In genomic region chr17:18246880-18247612, GRCh38 we compare ENCODE assay signal across 2 cellular contexts.
TF ChIP-seq lines count a peak whose summit lies in the region.

No MANE protein-coding gene starts in this region.

TF ChIP-seq in HEK293T, 16 proteins besides CTCF, POLR2A, EP300 and RAD21:
- TF ChIP-seq CTBP1 (IDR thresholded peaks at IDR 0.05; ENCODE audit: borderline replicate concordance) (no peak), HDGF (IDR thresholded peaks at IDR 0.05; ENCODE audit: borderline replicate concordance) (0 out of 2 replicates have a peak, but pooled peaks have one; percentile 53), FOXM1 (IDR thresholded peaks at IDR 0.05; ENCODE audit: borderline replicate concordance) (no peak)

TF ChIP-seq in endothelial cell of umbilical vein, 7 proteins besides CTCF, POLR2A, EP300 and RAD21:
- no peak for TF ChIP-seq JUN (IDR thresholded peaks at IDR 0.05; ENCODE audit: borderline replicate concordance, insufficient read depth, insufficient read length, low read depth)
- no peak for TF ChIP-seq FOS (IDR thresholded peaks at IDR 0.05; ENCODE audit: borderline replicate concordance, insufficient read depth, low read length)
- TF ChIP-seq MYC (IDR thresholded peaks at IDR 0.05; ENCODE audit: low read depth, low read length), result no peak
- no peak for TF ChIP-seq GATA2 (IDR thresholded peaks at IDR 0.05; ENCODE audit: insufficient read depth, insufficient read length, low read depth, low read length)
- peak; percentile 49 for TF ChIP-seq POLR2AphosphoS5 (IDR thresholded peaks at IDR 0.05; ENCODE audit: insufficient read depth, low read depth, low read length)
- no peak for TF ChIP-seq MAX (IDR thresholded peaks at IDR 0.05; ENCODE audit: insufficient read depth, insufficient read length)
